In genomic region chr1:8077602-8078001, GRCh38 we compare ENCODE assay signal across 10 cellular contexts. TPM values are rescaled to one million over a fixed set of nuclear protein-coding genes. Genes with fewer than 3 reads are reported as not detected.
DNase-seq lines count a peak whose midpoint lies in the region; ATAC-seq and TF ChIP-seq lines count a peak whose summit lies in the region.
"Had no signal": no experiment of that assay in that cellular context is flagged by ENCODE, and none has a peak within 500 bp of the region (broad histone marks: within the 10 kb centered on the region; RNA-seq: fewer than 3 reads in every experiment).

No MANE protein-coding gene starts in this region.

- H3K4me1 ChIP-seq in heart right ventricle (peaks cover 1 to 43% (median 28%) of the 10 kb centered on the region in 9 donors), osteoblast (ENCODE audit: insufficient read depth, low read length) (peaks cover 39% of the 10 kb centered on the region), vagina (peaks cover 27% of the 10 kb centered on the region)

- no peaks in the 10 kb centered on the region for H3K9me3 Mint-ChIP-seq in T-cell

- intact Hi-C loops in heart right ventricle (cut with DNase I): loop anchor here in 1 of 10 donors (10.0 kb wide), 1 partner anchor 57 kb away; no protein-coding TSS in a partner anchor
- intact Hi-C loops in left cardiac atrium (cut with DNase I): loop anchor here in 1 of 2 donors (5.0 kb wide), 1 partner anchor 35 kb away; no protein-coding TSS in a partner anchor
- intact Hi-C loops in vagina (cut with DNase I): no loop called here

- H3K27me3 ChIP-seq in heart right ventricle: no peaks in the 10 kb centered on the region
- H3K27me3 ChIP-seq in osteoblast (ENCODE audit: insufficient read depth, low read length): no peaks in the 10 kb centered on the region
- H3K27me3 ChIP-seq in vagina: no peaks in the 10 kb centered on the region

- WGBS in heart right ventricle, 2 donors: 61 to 62% methylated on average over 4 of the region's 4 CpGs

- no peaks in the 10 kb centered on the region for H3K4me1 Mint-ChIP-seq in T-cell

- TF ChIP-seq POLR2A in vagina (IDR thresholded peaks at IDR 0.05): no peak

- H3K4me3 ChIP-seq in heart right ventricle (peak overlapping the region in 1 of 10 donors; percentile 5), coronary artery (no peak overlapping the region), osteoblast (ENCODE audit: insufficient read depth, low read length) (no peak overlapping the region), vagina (no peak overlapping the region)

- H3K27ac ChIP-seq in heart right ventricle: peak overlapping the region in 9 of 10 donors; percentile 5 to 79 (median 66)
- H3K27ac ChIP-seq in coronary artery: peak overlapping the region; percentile 45 to 84
- H3K27ac ChIP-seq in osteoblast (ENCODE audit: low read depth, low read length): peak overlapping the region; percentile 84
- peak overlapping the region; percentile 71 for H3K27ac ChIP-seq in vagina

- H3K36me3 ChIP-seq in heart right ventricle (no peaks in the 10 kb centered on the region), osteoblast (ENCODE audit: insufficient read depth, low read length) (no peaks in the 10 kb centered on the region), vagina (no peaks in the 10 kb centered on the region)

- H3K27ac Mint-ChIP-seq in T-cell: no peak overlapping the region

- CTCF ChIA-PET in T-cell (lab: Charles Lee): no interaction called here

- H3K9me3 ChIP-seq in heart right ventricle (no peaks in the 10 kb centered on the region), osteoblast (ENCODE audit: low read depth, low read length) (no peaks in the 10 kb centered on the region), vagina (no peaks in the 10 kb centered on the region)

- no peaks in the 10 kb centered on the region for H3K36me3 Mint-ChIP-seq in T-cell

- ATAC-seq in heart right ventricle (no peak), left cardiac atrium (no peak), GM21723 (IDR thresholded peaks at IDR 0.05; ENCODE audit: unreplicated experiment) (no peak), T-cell (replicated peaks in 1 of 4) (no peak)

- DNase-seq in heart right ventricle: no peak
- no peak for DNase-seq in left cardiac atrium
- no peak for DNase-seq in coronary artery (ENCODE audit: low spot score)
- no peak for DNase-seq in osteoblast (ENCODE audit: insufficient read length, low spot score, missing footprints)
- DNase-seq in vagina (ENCODE audit: extremely low spot score in 2 of 2): no peak
- no peak for DNase-seq in activated CD8-positive, alpha-beta memory T cell treated with anti-CD3 and anti-CD28 coated beads, Interleukin-2, amount 50 U/mL, for 48 hours
- no peak for DNase-seq in T-cell
- DNase-seq: activated T-cell treated with anti-CD3 and anti-CD28 coated beads, Interleukin-2, amount 50 U/mL, for 1 hour; NCI-H2081 had no signal

- H2AFZ ChIP-seq in osteoblast (ENCODE audit: low read length): no peak overlapping the region

- POLR2A ChIA-PET in T-cell (lab: Charles Lee): no interaction called here

- H3K4me3 Mint-ChIP-seq in T-cell: no peak overlapping the region

- H3K27me3 Mint-ChIP-seq in T-cell: peaks cover 5 to 6% of the 10 kb centered on the region in 2 donors

- H3K4me2 ChIP-seq in osteoblast (ENCODE audit: insufficient read depth, low read length): peak overlapping the region; percentile 20

- H4K20me1 ChIP-seq in osteoblast (ENCODE audit: insufficient read depth, low read length): no peaks in the 10 kb centered on the region

- H3K79me2 ChIP-seq in osteoblast (ENCODE audit: insufficient read depth, low read length): no peaks in the 10 kb centered on the region

- TF ChIP-seq CTCF in heart right ventricle (IDR thresholded peaks at IDR 0.05) (no peak), coronary artery (IDR thresholded peaks at IDR 0.05) (no peak), osteoblast (IDR thresholded peaks at IDR 0.05; ENCODE audit: extremely low read depth, low read depth, low read length) (no peak), vagina (IDR thresholded peaks at IDR 0.05) (no peak)

RNA-seq across cellular contexts. Expression of gene ERRFI1, which starts 51.5 kb away (rescaled TPM):
- 10 to 100 TPM in 5 of 10 donors, 1 to 10 TPM in 5; 5.8 to 15.9 (median 10.0) TPM for total RNA-seq in heart right ventricle
- polyA plus RNA-seq in heart right ventricle: 10 to 100 TPM in 1 of 2 donors, 1 to 10 TPM in 1; 6.5 to 17.5 TPM
- 10 to 100 TPM; 17.0 to 19.0 TPM for total RNA-seq in left cardiac atrium
- 60.4 and 69.5 TPM in 2 replicates for total RNA-seq in osteoblast
- total RNA-seq in vagina: 160 TPM
- total RNA-seq in T-cell: 1 to 10 TPM; 1.5 to 3.8 (median 2.2) TPM
